Comparison of ENCODE assay signal across 10 cellular contexts in genomic region chr10:97889461-97890265, GRCh38. TPM values are rescaled to one million over a fixed set of nuclear protein-coding genes. Genes with fewer than 3 reads are reported as not detected.
DNase-seq lines count a peak whose midpoint lies in the region; ATAC-seq and TF ChIP-seq lines count a peak whose summit lies in the region.
"Had no signal": no experiment of that assay in that cellular context is flagged by ENCODE, and none has a peak within 500 bp of the region (broad histone marks: within the 10 kb centered on the region; RNA-seq: fewer than 3 reads in every experiment).

No MANE protein-coding gene starts in this region.

- H3T11ph ChIP-seq in H9 (ENCODE audit: low read length), result no peak overlapping the region

- no peak overlapping the region for H2BK20ac ChIP-seq in H9 (ENCODE audit: low read depth, low read length, poor library complexity, severe bottlenecking)

- H2BK120ac ChIP-seq in H9 (ENCODE audit: low read depth, low read length, poor library complexity, severe bottlenecking), result no peak overlapping the region

- no peak overlapping the region for H3K27ac ChIP-seq in H9 (ENCODE audit: insufficient read length, low read depth, low read length)
- peak overlapping the region in 1 of 2 donors; percentile 62 for H3K27ac ChIP-seq in coronary artery
- H3K27ac ChIP-seq: pancreas, VCaP had no signal

- H3K4me1 ChIP-seq in H9 (ENCODE audit: insufficient read depth, low read length), result peaks cover 2% of the 10 kb centered on the region; the same call in 1 of the 2 replicates
- H3K4me1 ChIP-seq: pancreas had no signal

- H3K9ac ChIP-seq in H9 (ENCODE audit: extremely low read depth, insufficient read length, low read length), result no peak overlapping the region

- H3K9me3 Mint-ChIP-seq in H9, result no peaks in the 10 kb centered on the region
- no peaks in the 10 kb centered on the region for H3K9me3 Mint-ChIP-seq in progenitor cell of endocrine pancreas (ENCODE audit: low read depth)

- H3K56ac ChIP-seq in H9 (ENCODE audit: insufficient read length, low read depth, low read length), result no peak overlapping the region

- H3K27me3 Mint-ChIP-seq in H9 (ENCODE audit: low read depth) (peaks cover 2% of the 10 kb centered on the region; the same call in 1 of the 2 replicates), progenitor cell of endocrine pancreas (peaks cover 12% of the 10 kb centered on the region)

- WGBS in H9 (ENCODE audit: extremely low coverage, insufficient read length, low lambda C conversion rate), result no CpG with 5 or more reads among the region's 18 CpGs

- no peak for ATAC-seq in HG03457 (IDR thresholded peaks at IDR 0.05; ENCODE audit: unreplicated experiment)

- H3K27ac Mint-ChIP-seq in H9 (peak overlapping the region in 1 of 3 experiments; percentile 55; a peak in 1 of 7 replicates), progenitor cell of endocrine pancreas (peak overlapping the region; percentile 71)

- H3K36me3 Mint-ChIP-seq in H9 (ENCODE audit: insufficient read depth in 1 of 3, low read depth in 3 of 3) (no peaks in the 10 kb centered on the region), progenitor cell of endocrine pancreas (ENCODE audit: insufficient read depth) (no peaks in the 10 kb centered on the region)

- H3K4me3 ChIP-seq in epithelial cell of esophagus (ENCODE audit: low read length), result no peak overlapping the region
- H3K4me3 ChIP-seq in coronary artery, result no peak overlapping the region
- H3K4me3 ChIP-seq: pancreas had no signal

- H3K79me2 ChIP-seq in H9 (ENCODE audit: insufficient read depth, low read length), result no peaks in the 10 kb centered on the region

- no peak overlapping the region for H2AFZ ChIP-seq in H9 (ENCODE audit: low read length)

- no peaks in the 10 kb centered on the region for H4K20me1 ChIP-seq in H9 (ENCODE audit: control insufficient read depth, insufficient read depth, insufficient read length)

- H2BK5ac ChIP-seq in H9 (ENCODE audit: insufficient read length, low read length), result no peak overlapping the region

- H4K5ac ChIP-seq in H9 (ENCODE audit: insufficient read length, low read depth, low read length), result no peak overlapping the region

- DNase-seq in H9 (peak; percentile 84), NCI-H510A (lab: John Stamatoyannopoulos, UW) (peak; percentile 86), epithelial cell of esophagus (ENCODE audit: low read depth) (peak; percentile 94), progenitor cell of endocrine pancreas (ENCODE audit: low spot score, unreplicated experiment) (no peak), NCI-H446 (lab: John Stamatoyannopoulos, UW) (no peak), coronary artery (ENCODE audit: low spot score) (no peak)
- DNase-seq: effector memory CD4-positive, alpha-beta T cell had no signal

- peak overlapping the region; percentile 31; the same call in 1 of the 2 replicates for H3K14ac ChIP-seq in H9 (ENCODE audit: insufficient read depth, low read length)

- H2BK15ac ChIP-seq in H9 (ENCODE audit: low read depth, low read length), result no peak overlapping the region

- H3K23me2 ChIP-seq in H9 (ENCODE audit: insufficient read length, low read depth, low read length, poor library complexity, severe bottlenecking), result no peaks in the 10 kb centered on the region

- no peak overlapping the region for H4K91ac ChIP-seq in H9 (ENCODE audit: insufficient read length, low read depth, low read length)

- H3K27me3 ChIP-seq in H9 (ENCODE audit: insufficient read depth, low read length), result no peaks in the 10 kb centered on the region
- H3K27me3 ChIP-seq: pancreas had no signal

- H3K9me3 ChIP-seq in H9 (ENCODE audit: control insufficient read depth, low read depth, low read length), result no peaks in the 10 kb centered on the region
- H3K9me3 ChIP-seq: pancreas had no signal

- H3K18ac ChIP-seq in H9 (ENCODE audit: insufficient read length, low read depth, low read length), result peak overlapping the region; percentile 4

- H3K4me2 ChIP-seq in H9 (ENCODE audit: insufficient read depth, insufficient read length, low read length), result no peak overlapping the region

- no peak overlapping the region for H3K4ac ChIP-seq in H9 (ENCODE audit: low read depth, low read length)

- no peak overlapping the region for H3K23ac ChIP-seq in H9 (ENCODE audit: insufficient read length, low read depth, low read length)

- no peak overlapping the region for H3K4me3 Mint-ChIP-seq in H9
- no peak overlapping the region for H3K4me3 Mint-ChIP-seq in progenitor cell of endocrine pancreas (ENCODE audit: low read depth)

- TF ChIP-seq CTCF in H9 (conservative IDR thresholded peaks at IDR 0.05) (no peak), epithelial cell of esophagus (IDR thresholded peaks at IDR 0.05; ENCODE audit: insufficient read depth, low read depth, low read length, missing control alignments) (no peak), progenitor cell of endocrine pancreas (IDR thresholded peaks at IDR 0.05; ENCODE audit: unreplicated experiment) (no peak), coronary artery (IDR thresholded peaks at IDR 0.05) (no peak)

- H2AK5ac ChIP-seq in H9 (ENCODE audit: insufficient read length, low read length), result no peak overlapping the region

- no peak overlapping the region for H2BK12ac ChIP-seq in H9 (ENCODE audit: insufficient read length, low read depth, low read length)

- H3K4me1 Mint-ChIP-seq in H9 (peaks cover 27 to 41% of the 10 kb centered on the region in 2 experiments), progenitor cell of endocrine pancreas (ENCODE audit: low read depth) (peaks cover 29% of the 10 kb centered on the region)

- H3K79me1 ChIP-seq in H9 (ENCODE audit: insufficient read depth, low read depth, low read length, poor library complexity, severe bottlenecking), result no peaks in the 10 kb centered on the region

- no peak overlapping the region for H4K8ac ChIP-seq in H9 (replicated peaks; ENCODE audit: insufficient read length, low read depth, low read length)

RNA-seq across cellular contexts. Expression of gene GOLGA7B, which starts 40.0 kb away (rescaled TPM):
- total RNA-seq in H9 (2021), result 0.02 and 0.04 TPM in 2 replicates
- 1.1 and 1.4 TPM in 2 replicates for total RNA-seq in progenitor cell of endocrine pancreas

Comparison
In these comparisons a context has a peak if more than half of its experiments do, and no peak if none do; other contexts are left out.
1. DNase-seq: peak in H9 (single experiment), NCI-H510A (single experiment) and epithelial cell of esophagus (single experiment); none in progenitor cell of endocrine pancreas (single experiment), NCI-H446 (0 of 2) and coronary artery (single experiment).